ENCODE assay signal across 8 cellular contexts in genomic region chr6:132512638-132513632, GRCh38. TPM values are rescaled to one million over a fixed set of nuclear protein-coding genes. Genes with fewer than 3 reads are reported as not detected.
DNase-seq lines count a peak whose midpoint lies in the region; ATAC-seq and TF ChIP-seq lines count a peak whose summit lies in the region.

A gene with protein sequence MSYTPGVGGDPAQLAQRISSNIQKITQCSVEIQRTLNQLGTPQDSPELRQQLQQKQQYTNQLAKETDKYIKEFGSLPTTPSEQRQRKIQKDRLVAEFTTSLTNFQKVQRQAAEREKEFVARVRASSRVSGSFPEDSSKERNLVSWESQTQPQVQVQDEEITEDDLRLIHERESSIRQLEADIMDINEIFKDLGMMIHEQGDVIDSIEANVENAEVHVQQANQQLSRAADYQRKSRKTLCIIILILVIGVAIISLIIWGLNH (minus strand): TSS chr6:132513116. CDS start chr6:132503530, 9,586 bp downstream.

- no peaks in the 10 kb centered on the region for H3K27me3 ChIP-seq in thoracic aorta (replicated peaks; ENCODE audit: insufficient read depth)

- ATAC-seq in HG02623 (IDR thresholded peaks at IDR 0.05; ENCODE audit: unreplicated experiment) (peak; percentile 90), thoracic aorta (ENCODE audit: insufficient number of reproducible peaks, low FRiP score, low read depth) (peak; percentile 87)

- DNase-seq in GM12864 (ENCODE audit: low read depth) (no peak), NCI-H128 (lab: John Stamatoyannopoulos, UW; ENCODE audit: unreplicated experiment) (peak; percentile 65), SW 1271 (lab: John Stamatoyannopoulos, UW) (peak; percentile 41 to 81), head of caudate nucleus (peak; percentile 90 to 98 (median 95)), osteocyte (ENCODE audit: extremely low spot score, unreplicated experiment) (peak; percentile 94), thoracic aorta (ENCODE audit: low spot score) (peak; percentile 43)
- DNase-seq in activated naive CD8-positive, alpha-beta T cell treated with anti-CD3 and anti-CD28 coated beads, Interleukin-2, amount 50 U/mL, for 16 hours (ENCODE audit: low read depth, low spot score), result peak; percentile 65

- intact Hi-C loops in head of caudate nucleus (cut with DNase I), result no loop called here

- H3K36me3 ChIP-seq in thoracic aorta, result no peaks in the 10 kb centered on the region

- H3K36me3 Mint-ChIP-seq in osteocyte (ENCODE audit: unreplicated experiment), result peaks cover 10% of the 10 kb centered on the region

- peak within 1 kb of the TSS; percentile 73 to 75 for H3K27ac ChIP-seq in thoracic aorta

- peak within 1 kb of the TSS; percentile 86 for H3K27ac Mint-ChIP-seq in osteocyte (ENCODE audit: unreplicated experiment)

- peaks cover 37% of the 10 kb centered on the region for H3K4me1 Mint-ChIP-seq in osteocyte (ENCODE audit: unreplicated experiment)

- H3K4me3 ChIP-seq in GM12864 (ENCODE audit: low read depth, low read length) (peak within 1 kb of the TSS; percentile 96), thoracic aorta (peak within 1 kb of the TSS; percentile 90)

- peaks cover 18% of the 10 kb centered on the region for H3K27me3 Mint-ChIP-seq in osteocyte (ENCODE audit: unreplicated experiment)

- TF ChIP-seq CTCF in GM12864 (IDR thresholded peaks at IDR 0.05; ENCODE audit: low read depth, low read length, missing control alignments), result no peak
- TF ChIP-seq CTCF in osteocyte (IDR thresholded peaks at IDR 0.05), result no peak
- TF ChIP-seq CTCF in thoracic aorta (IDR thresholded peaks at IDR 0.05), result no peak

- H3K4me1 ChIP-seq in thoracic aorta (ENCODE audit: control insufficient read depth in 1 of 2, low read depth in 2 of 2), result peaks cover 35 to 54% of the 10 kb centered on the region in 2 donors

- no peaks in the 10 kb centered on the region for H3K9me3 ChIP-seq in thoracic aorta

- peak within 1 kb of the TSS; percentile 98 for H3K4me3 Mint-ChIP-seq in osteocyte (ENCODE audit: unreplicated experiment)

- no peaks in the 10 kb centered on the region for H3K9me3 Mint-ChIP-seq in osteocyte (ENCODE audit: unreplicated experiment)

RNA-seq across cellular contexts. Expression of the gene that starts here (rescaled TPM):
- total RNA-seq in osteocyte, result 49.3 and 55.4 TPM in 2 replicates
- 10 to 100 TPM; 46.2 to 64.0 TPM for total RNA-seq in thoracic aorta
